ENCODE assay signal across 8 cellular contexts in the genomic region with DNA sequence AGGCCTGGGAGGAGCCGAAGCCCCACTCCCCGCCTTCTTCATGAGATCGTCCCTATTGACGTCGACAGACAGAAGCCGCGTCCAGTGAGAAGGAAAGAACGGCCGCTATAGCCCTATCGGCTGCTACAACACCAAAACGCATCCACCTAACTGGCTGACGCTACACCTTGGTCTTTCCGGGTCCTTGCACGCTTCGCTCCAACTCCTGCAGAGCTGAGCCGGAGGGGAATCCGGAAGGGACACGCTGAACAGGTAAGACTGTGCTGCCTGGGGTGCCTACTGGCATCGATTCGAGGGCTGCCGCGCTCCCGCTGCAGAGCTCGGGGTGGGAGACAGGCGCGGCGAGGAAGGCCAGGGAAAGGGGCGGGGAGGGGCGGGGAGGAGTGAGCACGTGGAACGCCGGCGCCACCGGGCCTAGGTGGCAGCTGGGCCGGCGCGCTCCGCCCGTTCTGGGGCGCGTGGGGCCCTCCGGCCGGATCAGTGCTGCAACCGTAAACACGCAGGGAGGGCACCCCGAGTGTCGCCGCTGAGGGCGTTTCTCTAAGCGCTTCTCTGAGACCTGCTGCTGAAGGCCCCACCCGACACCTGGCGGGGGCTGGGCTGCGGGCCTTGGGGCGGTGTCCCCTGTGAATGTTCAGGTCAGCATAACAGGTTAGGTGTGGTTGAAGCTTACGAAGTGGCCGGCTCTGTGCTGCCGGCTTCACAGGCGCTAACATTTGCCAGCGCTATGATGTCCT. TPM values are rescaled to one million over a fixed set of nuclear protein-coding genes. Genes with fewer than 3 reads are reported as not detected.
DNase-seq lines count a peak whose midpoint lies in the region; ATAC-seq and TF ChIP-seq lines count a peak whose summit lies in the region.

A gene with protein sequence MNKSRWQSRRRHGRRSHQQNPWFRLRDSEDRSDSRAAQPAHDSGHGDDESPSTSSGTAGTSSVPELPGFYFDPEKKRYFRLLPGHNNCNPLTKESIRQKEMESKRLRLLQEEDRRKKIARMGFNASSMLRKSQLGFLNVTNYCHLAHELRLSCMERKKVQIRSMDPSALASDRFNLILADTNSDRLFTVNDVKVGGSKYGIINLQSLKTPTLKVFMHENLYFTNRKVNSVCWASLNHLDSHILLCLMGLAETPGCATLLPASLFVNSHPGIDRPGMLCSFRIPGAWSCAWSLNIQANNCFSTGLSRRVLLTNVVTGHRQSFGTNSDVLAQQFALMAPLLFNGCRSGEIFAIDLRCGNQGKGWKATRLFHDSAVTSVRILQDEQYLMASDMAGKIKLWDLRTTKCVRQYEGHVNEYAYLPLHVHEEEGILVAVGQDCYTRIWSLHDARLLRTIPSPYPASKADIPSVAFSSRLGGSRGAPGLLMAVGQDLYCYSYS (plus strand): TSS at position 173 of the 737 bp plus-strand sequence. CDS start 11,515 bp downstream, outside the sequence.

- H3K4me1 ChIP-seq in adrenal gland (replicated peaks in 1 of 2) (peaks cover 0 to 4% of the 10 kb centered on the region in 2 donors), heart left ventricle (peaks cover 0 to 18% (median 4%) of the 10 kb centered on the region in 12 donors), upper lobe of left lung (peaks cover 7 to 21% (median 11%) of the 10 kb centered on the region in 4 donors)

- no peaks in the 10 kb centered on the region for H3K27me3 ChIP-seq in adrenal gland
- H3K27me3 ChIP-seq in heart left ventricle, result no peaks in the 10 kb centered on the region
- H3K27me3 ChIP-seq in upper lobe of left lung, result no peaks in the 10 kb centered on the region

- WGBS in adrenal gland, 4 donors, result 0 to 1% (median 0%) methylated on average over 20 to 59 of the region's 59 CpGs
- WGBS in heart left ventricle, 4 donors, result 0 to 2% (median 0%) methylated on average over 31 to 59 of the region's 59 CpGs
- 0 to 1% methylated on average over 18 to 36 of the region's 59 CpGs for WGBS in upper lobe of left lung, 2 donors

- H3K36me3 ChIP-seq in adrenal gland (replicated peaks in 1 of 2), result no peaks in the 10 kb centered on the region
- H3K36me3 ChIP-seq in heart left ventricle, result no peaks in the 10 kb centered on the region
- H3K36me3 ChIP-seq in upper lobe of left lung, result no peaks in the 10 kb centered on the region

- H3K27ac ChIP-seq in adrenal gland (peak within 1 kb of the TSS in 4 of 5 donors; percentile 49 to 84 (median 80)), heart left ventricle (peak within 1 kb of the TSS in 10 of 12 donors; percentile 17 to 72 (median 63)), upper lobe of left lung (peak within 1 kb of the TSS; percentile 12 to 83 (median 74))

- H3K4me3 ChIP-seq in adrenal gland, result peak within 1 kb of the TSS; percentile 27 to 92 (median 78)
- peak within 1 kb of the TSS; percentile 63 to 94 (median 80) for H3K4me3 ChIP-seq in heart left ventricle
- peak within 1 kb of the TSS; percentile 84 to 92 (median 87) for H3K4me3 ChIP-seq in upper lobe of left lung

- TF ChIP-seq POLR2A in adrenal gland (IDR thresholded peaks at IDR 0.05) (peak; percentile 25 to 69), heart left ventricle (IDR thresholded peaks at IDR 0.05) (no peak), upper lobe of left lung (IDR thresholded peaks at IDR 0.05) (peak in 1 of 4 donors; percentile 38)

- DNase-seq in GM13977 (ENCODE audit: low spot score) (peak; percentile 99), NCI-H146 treated with DMSO at 0.1 percent for 48 hours (lab: John Stamatoyannopoulos, UW; ENCODE audit: unreplicated experiment) (peak; percentile 91), T-helper 1 cell (peak; percentile 85 to 97 (median 92)), adrenal gland (peak; percentile 97 to 99 (median 98)), heart left ventricle (peak; percentile 96 to 97 (median 97)), pons (ENCODE audit: low spot score) (peak; percentile 98), upper lobe of left lung (peak; percentile 92 to 98)

- no peak for TF ChIP-seq EP300 in upper lobe of left lung (IDR thresholded peaks at IDR 0.05)

- intact Hi-C loops in adrenal gland (cut with DNase I) (no loop called here), heart left ventricle (cut with DNase I) (no loop called here)

- in situ Hi-C loops in GM13977 (cut with MboI; ENCODE audit: low pct_unique_long_range_greater_than_20kb, low sequenced_read_pairs, unreplicated experiment), result no loop called here

- no peaks in the 10 kb centered on the region for H3K9me3 ChIP-seq in adrenal gland (replicated peaks in 1 of 3)
- no peaks in the 10 kb centered on the region for H3K9me3 ChIP-seq in heart left ventricle
- H3K9me3 ChIP-seq in upper lobe of left lung, result no peaks in the 10 kb centered on the region

- peak; percentile 98 for ATAC-seq in HG02884 (IDR thresholded peaks at IDR 0.05; ENCODE audit: unreplicated experiment)
- ATAC-seq in heart left ventricle, result peak; percentile 97 to 99 (median 98)
- peak; percentile 97 to 98 for ATAC-seq in upper lobe of left lung (ENCODE audit: low FRiP score in 2 of 2)

- no peak for TF ChIP-seq CTCF in GM13977 (IDR thresholded peaks at IDR 0.05; ENCODE audit: extremely low read depth, insufficient read depth, missing control alignments)
- TF ChIP-seq CTCF in adrenal gland (IDR thresholded peaks at IDR 0.05), result peak in 1 of 6 experiments; percentile 14
- no peak for TF ChIP-seq CTCF in heart left ventricle (IDR thresholded peaks at IDR 0.05)
- peak in 1 of 6 experiments; percentile 9 for TF ChIP-seq CTCF in upper lobe of left lung (IDR thresholded peaks at IDR 0.05)

RNA-seq across cellular contexts. Expression of the gene that starts here (rescaled TPM):
- 10 to 100 TPM; 12.4 to 19.3 (median 16.0) TPM for total RNA-seq in adrenal gland
- polyA plus RNA-seq in adrenal gland, result 10 to 100 TPM in 2 of 3 donors, 1 to 10 TPM in 1; 7.6 to 16.1 (median 10.3) TPM
- total RNA-seq in heart left ventricle, result 10 to 100 TPM in 2 of 9 donors, 1 to 10 TPM in 7; 5.2 to 13.1 (median 8.6) TPM
- 10 to 100 TPM in 1 of 2 donors, 1 to 10 TPM in 1; 2.4 to 10.0 TPM for polyA plus RNA-seq in heart left ventricle
- total RNA-seq in upper lobe of left lung, result 10 to 100 TPM; 15.4 to 46.1 (median 19.0) TPM

Comparison
In these comparisons a context has a peak if more than half of its experiments do, and no peak if none do; other contexts are left out.
1. Peak in every context shown above with its lines: DNase-seq, ATAC-seq, H3K4me3 ChIP-seq and H3K27ac ChIP-seq.
2. POLR2A ChIP-seq: peak in adrenal gland (2 of 2); none in heart left ventricle (0 of 2).